Comparison of ENCODE assay signal across 1 cellular context in genomic region chr21:37001446-37001845, GRCh38.
TF ChIP-seq lines count a peak whose summit lies in the region.

No MANE protein-coding gene starts in this region.

TF ChIP-seq in SK-N-SH treated with all-trans-retinoic acid at 6 μM for 48 hours, 23 proteins besides CTCF, POLR2A, EP300 and RAD21 (continued from another document):
- TF ChIP-seq, protein P1, sequence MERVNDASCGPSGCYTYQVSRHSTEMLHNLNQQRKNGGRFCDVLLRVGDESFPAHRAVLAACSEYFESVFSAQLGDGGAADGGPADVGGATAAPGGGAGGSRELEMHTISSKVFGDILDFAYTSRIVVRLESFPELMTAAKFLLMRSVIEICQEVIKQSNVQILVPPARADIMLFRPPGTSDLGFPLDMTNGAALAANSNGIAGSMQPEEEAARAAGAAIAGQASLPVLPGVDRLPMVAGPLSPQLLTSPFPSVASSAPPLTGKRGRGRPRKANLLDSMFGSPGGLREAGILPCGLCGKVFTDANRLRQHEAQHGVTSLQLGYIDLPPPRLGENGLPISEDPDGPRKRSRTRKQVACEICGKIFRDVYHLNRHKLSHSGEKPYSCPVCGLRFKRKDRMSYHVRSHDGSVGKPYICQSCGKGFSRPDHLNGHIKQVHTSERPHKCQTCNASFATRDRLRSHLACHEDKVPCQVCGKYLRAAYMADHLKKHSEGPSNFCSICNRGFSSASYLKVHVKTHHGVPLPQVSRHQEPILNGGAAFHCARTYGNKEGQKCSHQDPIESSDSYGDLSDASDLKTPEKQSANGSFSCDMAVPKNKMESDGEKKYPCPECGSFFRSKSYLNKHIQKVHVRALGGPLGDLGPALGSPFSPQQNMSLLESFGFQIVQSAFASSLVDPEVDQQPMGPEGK (CRISPR knock-in tag; IDR thresholded peaks at IDR 0.05; ENCODE audit: borderline replicate concordance), result no peak
- no peak for TF ChIP-seq POU6F1 (CRISPR knock-in tag; IDR thresholded peaks at IDR 0.05; ENCODE audit: borderline replicate concordance, low read depth)
- no peak for TF ChIP-seq ZNF8 (CRISPR knock-in tag; IDR thresholded peaks at IDR 0.05)
- TF ChIP-seq ISL1 (CRISPR knock-in tag; IDR thresholded peaks at IDR 0.05), result no peak
- TF ChIP-seq ZC3H10 (CRISPR knock-in tag; IDR thresholded peaks at IDR 0.05), result no peak
- no peak for TF ChIP-seq SNAI2 (CRISPR knock-in tag; IDR thresholded peaks at IDR 0.05)
- TF ChIP-seq ZFP3 (CRISPR knock-in tag; IDR thresholded peaks at IDR 0.05), result no peak
